In genomic region chr6:80436663-80437062, GRCh38 we compare ENCODE assay signal across 32 cellular contexts.
"Had no signal": no experiment of that assay in that cellular context is flagged by ENCODE, and none has a peak within 500 bp of the region (broad histone marks: within the 10 kb centered on the region; RNA-seq: fewer than 3 reads in every experiment).

No MANE protein-coding gene starts in this region.

- H3K4me3 Mint-ChIP-seq: naive B cell; naive thymus-derived CD8-positive, alpha-beta T cell; natural killer cell treated with Interleukin-12 subunit alpha and Interleukin-12 subunit beta and Interleukin-15 and Interleukin-18, amount 100 ng/mL, for 72 hours; nephron progenitor cell; neural progenitor cell; stimulated activated memory B cell treated with anti-CD40 and anti-IgM and Interleukin-4, amounts not matched to agents 10 μg/mL and 1 μg/mL and 100 μg/mL, for 72 hours; stimulated activated naive CD8-positive, alpha-beta T cell treated with anti-CD3 and anti-CD28 coated beads, Interleukin-15, amount 100 ng/mL, for 72 hours; type B pancreatic cell had no signal

- H3K4me1 Mint-ChIP-seq: naive B cell; naive thymus-derived CD8-positive, alpha-beta T cell; stimulated activated memory B cell treated with anti-CD40 and anti-IgM and Interleukin-4, amounts not matched to agents 10 μg/mL and 1 μg/mL and 100 μg/mL, for 72 hours; stimulated activated naive CD8-positive, alpha-beta T cell treated with anti-CD3 and anti-CD28 coated beads, Interleukin-15, amount 100 ng/mL, for 72 hours had no signal

- H3K27ac Mint-ChIP-seq: naive B cell; naive thymus-derived CD8-positive, alpha-beta T cell; natural killer cell treated with Interleukin-12 subunit alpha and Interleukin-12 subunit beta and Interleukin-15 and Interleukin-18, amount 100 ng/mL, for 72 hours; nephron progenitor cell; neural progenitor cell; progenitor cell of endocrine pancreas; stimulated activated memory B cell treated with anti-CD40 and anti-IgM and Interleukin-4, amounts not matched to agents 10 μg/mL and 1 μg/mL and 100 μg/mL, for 72 hours; stimulated activated naive CD8-positive, alpha-beta T cell treated with anti-CD3 and anti-CD28 coated beads, Interleukin-15, amount 100 ng/mL, for 72 hours; type B pancreatic cell had no signal

- ATAC-seq: naive thymus-derived CD8-positive, alpha-beta T cell; natural killer cell treated with Interleukin-12 subunit alpha and Interleukin-12 subunit beta and Interleukin-15 and Interleukin-18, amount 100 ng/mL, for 72 hours; pancreas; psoas muscle; right cardiac atrium; right lobe of liver; stimulated activated memory B cell treated with anti-CD40 and anti-IgM and Interleukin-4, amounts not matched to agents 10 μg/mL and 1 μg/mL and 100 μg/mL, for 72 hours; stimulated activated naive CD8-positive, alpha-beta T cell treated with anti-CD3 and anti-CD28 coated beads, Interleukin-15, amount 100 ng/mL, for 72 hours; stimulated activated naive CD8-positive, alpha-beta T cell treated with anti-CD3 and anti-CD28 coated beads, Interleukin-15, Interleukin-2, amounts not matched to agents 100 U/mL and 50 U/mL, for 24 hours; upper lobe of right lung had no signal

- H3K36me3 Mint-ChIP-seq: neural progenitor cell, type B pancreatic cell had no signal

- H3K9me3 Mint-ChIP-seq: nephron progenitor cell, type B pancreatic cell had no signal

- H3K4me1 ChIP-seq: pancreas, psoas muscle, right lobe of liver, sigmoid colon, spleen, suprapubic skin, testis, upper lobe of right lung, uterus had no signal

- H3K9ac ChIP-seq: neural progenitor cell had no signal

- H3K27me3 ChIP-seq: neural progenitor cell, pancreas, right lobe of liver, sigmoid colon, spleen, suprapubic skin, testis, tibial artery, transverse colon, upper lobe of right lung, uterus had no signal

- FAIRE-seq: pancreas had no signal

- H3K4me2 ChIP-seq: neural progenitor cell, smooth muscle cell had no signal

- H2AFZ ChIP-seq: neural progenitor cell had no signal

- H3K9me3 ChIP-seq: pancreas, psoas muscle, right lobe of liver, sigmoid colon, suprapubic skin, testis, tibial artery, transverse colon, upper lobe of right lung, uterus had no signal

- DNase-seq: naive B cell; naive thymus-derived CD8-positive, alpha-beta T cell; nephron progenitor cell; occipital lobe; pancreas; psoas muscle; right cardiac atrium; right lobe of liver; sigmoid colon; spleen; stimulated activated CD4-positive, alpha-beta T cell treated with anti-CD3 and anti-CD28 coated beads, Interleukin-12 subunit alpha, Interleukin-12 subunit beta, amount 100 ng/mL, for 4 hours; stimulated activated CD4-positive, alpha-beta T cell treated with anti-CD3 and anti-CD28 coated beads, Interleukin-1b, Interleukin-23, amount 100 ng/mL, for 48 hours; stimulated activated CD4-positive, alpha-beta T cell treated with anti-CD3 and anti-CD28 coated beads, Interleukin-4, amount 100 ng/mL, for 1 hour; stimulated activated CD4-positive, alpha-beta T cell treated with anti-CD3 and anti-CD28 coated beads, Interleukin-4, amount 100 ng/mL, for 4 hours; stimulated activated CD8-positive, alpha-beta memory T cell treated with anti-CD3 and anti-CD28 coated beads, Interleukin-4, amount 100 ng/mL, for 48 hours; stimulated activated naive CD4-positive, alpha-beta T cell; stimulated activated naive CD8-positive, alpha-beta T cell treated with anti-CD3 and anti-CD28 coated beads, Interleukin-15, amount 100 ng/mL, for 72 hours; stimulated activated naive CD8-positive, alpha-beta T cell treated with anti-CD3 and anti-CD28 coated beads, Interleukin-15, Interleukin-2, amounts not matched to agents 100 U/mL and 50 U/mL, for 24 hours; substantia nigra; testis; tibial artery; transverse colon; upper lobe of right lung; uterus had no signal

- H3K36me3 ChIP-seq: neural progenitor cell, pancreas, right lobe of liver, sigmoid colon, spleen, suprapubic skin, tibial artery, transverse colon, upper lobe of right lung, uterus had no signal

- H3K27me3 Mint-ChIP-seq: naive B cell; natural killer cell treated with Interleukin-12 subunit alpha and Interleukin-12 subunit beta and Interleukin-15 and Interleukin-18, amount 100 ng/mL, for 72 hours; progenitor cell of endocrine pancreas; stimulated activated memory B cell treated with anti-CD40 and anti-IgM and Interleukin-4, amounts not matched to agents 10 μg/mL and 1 μg/mL and 100 μg/mL, for 72 hours; stimulated activated naive CD8-positive, alpha-beta T cell treated with anti-CD3 and anti-CD28 coated beads, Interleukin-15, amount 100 ng/mL, for 72 hours; type B pancreatic cell had no signal

- H3K27ac ChIP-seq: neural progenitor cell, pancreas, psoas muscle, right lobe of liver, sigmoid colon, skin epidermis, spleen, suprapubic skin, testis, tibial artery, transverse colon, upper lobe of right lung, uterus had no signal

- H3K4me3 ChIP-seq: neural progenitor cell, pancreas, psoas muscle, right lobe of liver, sigmoid colon, skin epidermis, smooth muscle cell, spleen, suprapubic skin, testis, tibial artery, transverse colon, upper lobe of right lung, uterus had no signal
